ENCODE assay signal across 1 cellular context in genomic region chr3:14178247-14179113, GRCh38.
TF ChIP-seq lines count a peak whose summit lies in the region.

LSM3 (plus strand) TSS chr3:14178817; CDS start chr3:14178861, 44 bp downstream.
XPC (minus strand) TSS chr3:14178601; CDS start chr3:14178568, 33 bp downstream.

TF ChIP-seq in K562, 482 proteins besides CTCF, POLR2A, EP300 and RAD21 (continued from another document and continues in another):
- TF ChIP-seq ZNF609 (CRISPR knock-in tag; IDR thresholded peaks at IDR 0.05; ENCODE audit: borderline replicate concordance) (peak; percentile 94; the same call in 1 of the 2 replicates), ZNF24 (IDR thresholded peaks at IDR 0.05) (peak; percentile 56), MYBL2 (IDR thresholded peaks at IDR 0.05; ENCODE audit: low read depth) (no peak), MYBL2 (CRISPR knock-in tag; IDR thresholded peaks at IDR 0.05; ENCODE audit: borderline replicate concordance) (no peak), TEAD2 (tag; IDR thresholded peaks at IDR 0.05) (no peak), ZBTB9 (CRISPR knock-in tag; IDR thresholded peaks at IDR 0.05) (0 out of 2 replicates have a peak, but pooled peaks have one; percentile 70), HDAC1 (IDR thresholded peaks at IDR 0.05) (peak in 1 of 2 experiments; percentile 91; a peak in 2 of 4 replicates), TAF1 (IDR thresholded peaks at IDR 0.05; ENCODE audit: control insufficient read depth, extremely low read depth, insufficient read depth, low read length, severe bottlenecking) (peak; percentile 95), E2F3 (CRISPR knock-in tag; IDR thresholded peaks at IDR 0.05) (peak; percentile 91), MYNN (IDR thresholded peaks at IDR 0.05) (no peak), MYNN (CRISPR knock-in tag; IDR thresholded peaks at IDR 0.05) (no peak), ZNF75A (CRISPR knock-in tag; IDR thresholded peaks at IDR 0.05) (no peak), ZBED1 (IDR thresholded peaks at IDR 0.05) (0 out of 2 replicates have a peak, but pooled peaks have one; percentile 82), STAT6 (CRISPR knock-in tag; IDR thresholded peaks at IDR 0.05) (peak; percentile 99), HDAC8 (tag; IDR thresholded peaks at IDR 0.05) (no peak), CREB3 (tag; conservative IDR thresholded peaks at IDR 0.05; ENCODE audit: low read depth) (no peak), BHLHE40 (IDR thresholded peaks at IDR 0.05; ENCODE audit: low read length) (peak; percentile 84), ZNF431 (CRISPR knock-in tag; IDR thresholded peaks at IDR 0.05) (peak; percentile 26; the same call in 1 of the 2 replicates), ETV6 (IDR thresholded peaks at IDR 0.05; ENCODE audit: borderline replicate concordance in 1 of 2, low read depth in 2 of 2, low read length in 1 of 2) (peak; percentile 79 to 88; a peak in 3 of 4 replicates), ETV6 (CRISPR knock-in tag; IDR thresholded peaks at IDR 0.05; ENCODE audit: borderline replicate concordance) (peak; percentile 90), E2F5 (CRISPR knock-in tag; IDR thresholded peaks at IDR 0.05) (0 out of 2 replicates have a peak, but pooled peaks have one; percentile 75), ZBTB11 (CRISPR knock-in tag; IDR thresholded peaks at IDR 0.05) (peak in 1 of 3 experiments; percentile 94; a peak in 3 of 6 replicates), FOSL1 (tag; conservative IDR thresholded peaks at IDR 0.05) (peak; percentile 82), MGA (IDR thresholded peaks at IDR 0.05) (no peak; the same call in 1 of the 2 replicates)
